ENCODE assay signal across 11 cellular contexts in genomic region chr2:73282924-73283544, GRCh38. TPM values are rescaled to one million over a fixed set of nuclear protein-coding genes. Genes with fewer than 3 reads are reported as not detected.
DNase-seq lines count a peak whose midpoint lies in the region; ATAC-seq and TF ChIP-seq lines count a peak whose summit lies in the region.
"Had no signal": no experiment of that assay in that cellular context is flagged by ENCODE, and none has a peak within 500 bp of the region (broad histone marks: within the 10 kb centered on the region; RNA-seq: fewer than 3 reads in every experiment).

No MANE protein-coding gene starts in this region.

- H3K36me3 ChIP-seq in thymus (ENCODE audit: control insufficient read depth, insufficient read depth), result no peaks in the 10 kb centered on the region
- H3K36me3 ChIP-seq: tibial artery had no signal

- H3K27ac Mint-ChIP-seq in activated naive CD4-positive, alpha-beta T cell treated with anti-CD3 and anti-CD28 coated beads, Interleukin-2, amount 50 U/mL, for 24 hours, result no peak overlapping the region
- no peak overlapping the region for H3K27ac Mint-ChIP-seq in T-helper 17 cell

- H3K9me3 ChIP-seq in T-helper 17 cell (ENCODE audit: control insufficient read depth, low read length, poor library complexity, severe bottlenecking) (no peaks in the 10 kb centered on the region), thymus (ENCODE audit: control insufficient read depth) (no peaks in the 10 kb centered on the region)
- H3K9me3 ChIP-seq: tibial artery had no signal

- no peaks in the 10 kb centered on the region for H3K27me3 Mint-ChIP-seq in activated naive CD4-positive, alpha-beta T cell treated with anti-CD3 and anti-CD28 coated beads, Interleukin-2, amount 50 U/mL, for 24 hours
- peaks cover 19% of the 10 kb centered on the region for H3K27me3 Mint-ChIP-seq in T-helper 17 cell

- ATAC-seq in T-helper 17 cell (no peak), foreskin keratinocyte (no peak)

- peak overlapping the region; percentile 77 for H3K4me3 ChIP-seq in thymus (ENCODE audit: low read length)

- H3K27ac ChIP-seq in foreskin keratinocyte (no peak overlapping the region), thymus (ENCODE audit: low read depth) (no peak overlapping the region)
- H3K27ac ChIP-seq: tibial artery had no signal

- peak overlapping the region; percentile 81 for H3K4me3 Mint-ChIP-seq in activated naive CD4-positive, alpha-beta T cell treated with anti-CD3 and anti-CD28 coated beads, Interleukin-2, amount 50 U/mL, for 24 hours
- H3K4me3 Mint-ChIP-seq in T-helper 17 cell, result peak overlapping the region; percentile 87

- DNase-seq in activated naive CD4-positive, alpha-beta T cell treated with Interleukin-2 at 50 U/mL for 16 hours, result no peak
- DNase-seq in T-helper 17 cell (no peak), foreskin keratinocyte (no peak), HCEC 1CT (no peak), amygdala (lab: John Stamatoyannopoulos, UW) (no peak)
- no peak for DNase-seq in stimulated activated CD4-positive, alpha-beta T cell treated with anti-CD3 and anti-CD28 coated beads, Interleukin-2, amount 100 ng/mL, for 48 hours
- DNase-seq: activated CD4-positive, alpha-beta T cell treated with anti-CD3 and anti-CD28 coated beads, Interleukin-2, amount 50 U/mL, for 1 hour; NCI-H1694 had no signal

- peaks cover 6% of the 10 kb centered on the region for H3K36me3 Mint-ChIP-seq in activated naive CD4-positive, alpha-beta T cell treated with anti-CD3 and anti-CD28 coated beads, Interleukin-2, amount 50 U/mL, for 24 hours
- H3K36me3 Mint-ChIP-seq in T-helper 17 cell (ENCODE audit: low read depth), result peaks cover 2% of the 10 kb centered on the region

- TF ChIP-seq CTCF in foreskin keratinocyte (conservative IDR thresholded peaks at IDR 0.05), result peak; percentile 11

- H3K27me3 ChIP-seq in foreskin keratinocyte (peaks cover 28% of the 10 kb centered on the region), thymus (ENCODE audit: control insufficient read depth, insufficient read depth) (no peaks in the 10 kb centered on the region)

- H3K4me1 Mint-ChIP-seq in activated naive CD4-positive, alpha-beta T cell treated with anti-CD3 and anti-CD28 coated beads, Interleukin-2, amount 50 U/mL, for 24 hours, result peaks cover 19% of the 10 kb centered on the region
- peaks cover 17% of the 10 kb centered on the region for H3K4me1 Mint-ChIP-seq in T-helper 17 cell

- no peaks in the 10 kb centered on the region for H3K9me3 Mint-ChIP-seq in activated naive CD4-positive, alpha-beta T cell treated with anti-CD3 and anti-CD28 coated beads, Interleukin-2, amount 50 U/mL, for 24 hours

- 83% methylated on average over 5 of the region's 5 CpGs for WGBS in thymus

- H3K4me1 ChIP-seq in foreskin keratinocyte (no peaks in the 10 kb centered on the region), thymus (ENCODE audit: control insufficient read depth, insufficient read depth, low read length) (peaks cover 8% of the 10 kb centered on the region)

RNA-seq across cellular contexts. Expression of gene FBXO41, which starts 1.2 kb away (rescaled TPM):
- 10 to 100 TPM; 13.3 to 13.5 TPM for total RNA-seq in T-helper 17 cell
- total RNA-seq in foreskin keratinocyte, result 4.0 and 5.0 TPM in 2 replicates
- 2.6 and 2.7 TPM in 2 replicates for polyA plus RNA-seq in foreskin keratinocyte
- 8.2 TPM for polyA plus RNA-seq in thymus

RNA-seq across cellular contexts. Expression of gene EGR4, which starts 10.3 kb away (rescaled TPM):
- total RNA-seq in T-helper 17 cell (under 1 TPM; 0.52 to 0.70 TPM), foreskin keratinocyte (not detected in 2 replicates)
- polyA plus RNA-seq in foreskin keratinocyte (not detected in 2 replicates), thymus (0.14 TPM)

RNA-seq across cellular contexts. Expression of gene CCT7, which starts 48.9 kb away (rescaled TPM):
- 100 to 1,000 TPM; 132 to 152 TPM for total RNA-seq in T-helper 17 cell
- 310 and 387 TPM in 2 replicates for total RNA-seq in foreskin keratinocyte
- polyA plus RNA-seq in foreskin keratinocyte, result 322 and 371 TPM in 2 replicates
- 115 TPM for polyA plus RNA-seq in thymus

RNA-seq across cellular contexts. Expression of gene PRADC1, which starts 50.0 kb away (rescaled TPM):
- total RNA-seq in T-helper 17 cell (1 to 10 TPM; 4.7 to 5.9 TPM), foreskin keratinocyte (17.2 and 18.6 TPM in 2 replicates)
- polyA plus RNA-seq in foreskin keratinocyte (22.0 and 25.8 TPM in 2 replicates), thymus (15.4 TPM)
